8 cellular contexts compared by ENCODE assay signal in the genomic region with DNA sequence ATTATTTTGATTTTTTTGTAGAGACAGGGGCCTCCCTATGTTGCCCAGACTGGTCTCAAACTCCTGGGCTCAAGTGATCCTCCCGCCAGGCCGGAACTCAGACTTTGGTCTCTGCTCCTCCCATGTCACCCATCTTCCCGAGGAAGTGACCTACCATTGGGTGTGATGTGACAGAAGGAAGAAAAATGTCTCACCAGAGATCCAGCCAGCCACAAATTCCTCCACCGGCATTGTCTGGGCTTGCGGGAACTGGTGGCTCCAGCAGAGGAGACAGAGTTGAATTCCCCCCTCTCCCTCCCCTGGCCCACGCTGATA. TPM values are rescaled to one million over a fixed set of nuclear protein-coding genes. Genes with fewer than 3 reads are reported as not detected.
DNase-seq lines count a peak whose midpoint lies in the region; ATAC-seq, FAIRE-seq and TF ChIP-seq lines count a peak whose summit lies in the region.

No MANE protein-coding gene starts in this region.

- H3K18ac ChIP-seq in mesendoderm (ENCODE audit: low read length), result no peak overlapping the region

- H2AK5ac ChIP-seq in mesendoderm (ENCODE audit: low read length), result no peak overlapping the region

- POLR2A ChIA-PET in BJ (lab: Charles Lee), result no interaction called here

- peak overlapping the region; percentile 40 for H3K4ac ChIP-seq in mesendoderm (ENCODE audit: low read depth, low read length)

- H3K23ac ChIP-seq in mesendoderm (ENCODE audit: low read length), result no peak overlapping the region

- no peaks in the 10 kb centered on the region for H3K79me1 ChIP-seq in mesendoderm (ENCODE audit: low read length)

- peak overlapping the region; percentile 33 for H3K4me3 ChIP-seq in BJ (ENCODE audit: low read depth, low read length)
- H3K4me3 ChIP-seq in brain microvascular endothelial cell (ENCODE audit: low read depth, low read length), result peak overlapping the region; percentile 38
- H3K4me3 ChIP-seq in mesendoderm (ENCODE audit: low read length), result no peak overlapping the region

- no peak overlapping the region for H2BK15ac ChIP-seq in mesendoderm (replicated peaks; ENCODE audit: low read depth)

- H3K36me3 ChIP-seq in BJ (ENCODE audit: control insufficient read depth, insufficient read depth, low read length) (no peaks in the 10 kb centered on the region), brain microvascular endothelial cell (replicated peaks) (no peaks in the 10 kb centered on the region), mesendoderm (ENCODE audit: control insufficient read depth, insufficient read depth, low read length) (no peaks in the 10 kb centered on the region)

- peak overlapping the region; percentile 95 for H3K27ac ChIP-seq in brain microvascular endothelial cell
- H3K27ac ChIP-seq in mesendoderm (ENCODE audit: low read depth, low read length), result peak overlapping the region; percentile 70

- no peak overlapping the region for H4K5ac ChIP-seq in mesendoderm (ENCODE audit: low read length)

- no peak overlapping the region for H2BK120ac ChIP-seq in mesendoderm (ENCODE audit: low read depth, low read length)

- DNase-seq in BJ (ENCODE audit: low read depth), result no peak
- peak; percentile 61 for DNase-seq in MV-4-11 (lab: John Stamatoyannopoulos, UW)
- peak; percentile 68 for DNase-seq in brain microvascular endothelial cell
- peak; percentile 94 for DNase-seq in mesendoderm
- DNase-seq in urothelium cell line (ENCODE audit: low spot score), result no peak
- DNase-seq in stimulated activated CD4-positive, alpha-beta T cell treated with anti-CD3 and anti-CD28 coated beads, Interleukin-4, amount 100 ng/mL, for 4 hours, result no peak

- H3K56ac ChIP-seq in mesendoderm (ENCODE audit: low read length), result peak overlapping the region; percentile 82

- no CpG with 5 or more reads among the region's 6 CpGs for WGBS in mesendoderm (ENCODE audit: extremely low coverage, insufficient coverage, low lambda C conversion rate)

- H3K4me1 ChIP-seq in mesendoderm (ENCODE audit: control insufficient read depth, low read depth, low read length), result peaks cover 5% of the 10 kb centered on the region

- CTCF ChIA-PET in BJ (lab: Yijun Ruan, JAX), result interaction anchor here (0.6 to 2.6 kb wide), 9 partner anchors 9 to 121 kb away, joined by 3 to 14 read pairs (median 3); no protein-coding TSS in a partner anchor

- no peak for TF ChIP-seq CTCF in BJ (IDR thresholded peaks at IDR 0.05; ENCODE audit: insufficient read depth, low read depth, low read length)
- no peak for TF ChIP-seq CTCF in brain microvascular endothelial cell (IDR thresholded peaks at IDR 0.05; ENCODE audit: low read depth, low read length, missing control alignments)

- FAIRE-seq in urothelium cell line (lab: Jason Lieb, UNC), result peak; percentile 20

- H4K8ac ChIP-seq in mesendoderm (ENCODE audit: low read depth, low read length), result no peak overlapping the region

- H3K4me2 ChIP-seq in mesendoderm (ENCODE audit: low read length), result no peak overlapping the region

- H2BK5ac ChIP-seq in mesendoderm (ENCODE audit: low read length), result peak overlapping the region; percentile 68

- in situ Hi-C loops in brain microvascular endothelial cell (cut with HindIII; ENCODE audit: low pct_ligation_motif_present, low sequenced_read_pairs), result no loop called here

- H3K9ac ChIP-seq in mesendoderm (ENCODE audit: low read length), result peak overlapping the region; percentile 49

- ATAC-seq in GM19351 (IDR thresholded peaks at IDR 0.05; ENCODE audit: unreplicated experiment) (peak; percentile 16), HG03025 (IDR thresholded peaks at IDR 0.05; ENCODE audit: low FRiP score, unreplicated experiment) (no peak)

- H3K27me3 ChIP-seq in BJ (ENCODE audit: control insufficient read depth, insufficient read depth, low read length) (no peaks in the 10 kb centered on the region), brain microvascular endothelial cell (replicated peaks) (no peaks in the 10 kb centered on the region), mesendoderm (ENCODE audit: insufficient read depth, low read length, poor library complexity) (no peaks in the 10 kb centered on the region)

- H3K79me2 ChIP-seq in mesendoderm (ENCODE audit: control insufficient read depth, insufficient read depth, low read length), result no peaks in the 10 kb centered on the region

RNA-seq across cellular contexts. Expression of a gene that starts 0.8 kb away (rescaled TPM):
- polyA plus RNA-seq in BJ (2011; rRNA removed), result 1.1 and 2.1 TPM in 2 replicates
- polyA minus RNA-seq in BJ (2011; rRNA and poly(A)+ RNA removed), result 2.3 TPM in 2 replicates
- 0.95 TPM for polyA plus RNA-seq in mesendoderm (2013, experiment 1 of 2)
- polyA plus RNA-seq in mesendoderm (2013, experiment 2 of 2), result 0.76 TPM

RNA-seq across cellular contexts. Expression of a gene that starts 4.8 kb away (rescaled TPM):
- polyA plus RNA-seq in BJ (2011; rRNA removed), result 15.0 and 21.6 TPM in 2 replicates
- polyA minus RNA-seq in BJ (2011; rRNA and poly(A)+ RNA removed), result 13.0 and 15.4 TPM in 2 replicates
- 10.9 TPM for polyA plus RNA-seq in mesendoderm (2013, experiment 1 of 2)
- polyA plus RNA-seq in mesendoderm (2013, experiment 2 of 2), result 10.4 TPM

RNA-seq across cellular contexts. Expression of a gene that starts 27.1 kb away (rescaled TPM):
- 0.04 and 0.06 TPM in 2 replicates for polyA plus RNA-seq in BJ (2011; rRNA removed)
- polyA minus RNA-seq in BJ (2011; rRNA and poly(A)+ RNA removed), result 0.14 TPM in 1 of 2 replicates, not detected in the other
- 0.13 TPM for polyA plus RNA-seq in mesendoderm (2013, experiment 1 of 2)
- polyA plus RNA-seq in mesendoderm (2013, experiment 2 of 2), result 0.13 TPM

RNA-seq across cellular contexts. Expression of a gene that starts 40.9 kb away (rescaled TPM):
- 59.2 and 87.2 TPM in 2 replicates for polyA plus RNA-seq in BJ (2011; rRNA removed)
- polyA minus RNA-seq in BJ (2011; rRNA and poly(A)+ RNA removed), result 274 and 373 TPM in 2 replicates
- 3.7 TPM for polyA plus RNA-seq in mesendoderm (2013, experiment 1 of 2)
- polyA plus RNA-seq in mesendoderm (2013, experiment 2 of 2), result 4.5 TPM

RNA-seq across cellular contexts. Expression of a gene that starts 48.0 kb away (rescaled TPM):
- 29.5 and 45.2 TPM in 2 replicates for polyA plus RNA-seq in BJ (2011; rRNA removed)
- 35.7 and 38.1 TPM in 2 replicates for polyA minus RNA-seq in BJ (2011; rRNA and poly(A)+ RNA removed)
- 57.1 TPM for polyA plus RNA-seq in mesendoderm (2013, experiment 1 of 2)
- 57.4 TPM for polyA plus RNA-seq in mesendoderm (2013, experiment 2 of 2)

Comparison
In these comparisons a context has a peak if more than half of its experiments do, and no peak if none do; other contexts are left out.
1. DNase-seq: peak in MV-4-11 (single experiment), brain microvascular endothelial cell (single experiment) and mesendoderm (single experiment); none in BJ (single experiment), urothelium cell line (single experiment) and stimulated activated CD4-positive, alpha-beta T cell treated with anti-CD3 and anti-CD28 coated beads, Interleukin-4, amount 100 ng/mL, for 4 hours (0 of 2).